Comparison of ENCODE assay signal across 9 cellular contexts in the genomic region with DNA sequence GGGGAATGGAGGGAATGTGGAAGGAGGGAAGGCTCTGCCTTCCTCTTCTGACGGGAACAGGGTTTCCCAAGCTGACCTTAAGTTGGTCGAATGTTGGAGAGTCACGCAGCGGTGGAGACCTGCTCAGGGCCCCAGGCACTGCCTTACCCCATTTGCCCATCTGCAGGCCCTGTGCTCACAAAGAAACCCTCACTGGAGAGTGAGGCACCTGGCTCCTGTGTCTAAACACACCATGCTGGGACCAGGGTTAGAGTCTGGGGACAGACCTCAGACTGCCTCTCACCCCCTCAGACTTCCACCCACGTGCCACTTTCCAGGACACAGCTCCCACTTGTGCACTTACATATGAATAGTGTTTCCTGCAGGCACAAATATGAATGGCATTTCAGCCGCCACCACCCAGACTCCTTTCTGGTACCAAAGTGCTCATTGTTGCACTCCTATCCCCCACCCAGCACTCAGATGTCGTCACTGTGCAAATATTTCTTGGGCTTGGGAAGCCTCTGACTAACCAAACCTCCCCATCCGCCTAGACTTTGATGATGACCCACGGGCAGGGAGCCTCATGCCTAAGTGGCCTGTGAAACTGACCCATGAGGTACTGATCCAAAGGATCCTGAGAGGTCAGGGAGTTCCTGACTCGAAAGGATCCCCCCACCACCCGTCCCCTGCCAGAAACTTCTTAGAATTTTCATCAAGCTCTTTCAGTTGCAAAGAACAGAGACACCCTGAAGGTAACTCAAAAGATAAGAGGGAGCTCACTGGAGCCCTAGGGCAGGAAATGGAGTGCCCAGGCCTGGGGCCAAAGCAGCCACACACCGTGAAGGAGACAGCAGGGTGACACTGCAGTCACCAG.
A peak's percentile ranks its signal among the peaks of the same experiment; 100 is the strongest.
DNase-seq lines count a peak whose midpoint lies in the region; ATAC-seq, FAIRE-seq and TF ChIP-seq lines count a peak whose summit lies in the region.
"Had no signal": no experiment of that assay in that cellular context is flagged by ENCODE, and none has a peak within 500 bp of the region (broad histone marks: within the 10 kb centered on the region; RNA-seq: fewer than 3 reads in every experiment).

No MANE protein-coding gene starts in this region.

- peak overlapping the region; percentile 50 for H3K4me2 ChIP-seq in HepG2 (ENCODE audit: low read depth, low read length)

- H3K36me3 ChIP-seq in body of pancreas (replicated peaks in 1 of 2; ENCODE audit: insufficient read depth in 1 of 2, low read depth in 2 of 2) = peaks cover 0 to 3% of the 10 kb centered on the region in 2 donors
- H3K36me3 ChIP-seq in HepG2 (replicated peaks in 1 of 2; ENCODE audit: control insufficient read depth in 1 of 2, insufficient read depth in 2 of 2, low read length in 2 of 2) = no peaks in the 10 kb centered on the region; a peak in 1 of 5 replicates
- peaks cover 0 to 7% (median 0%) of the 10 kb centered on the region in 3 donors for H3K36me3 ChIP-seq in tibial nerve

- H3K4me3 ChIP-seq in body of pancreas = no peak overlapping the region
- peak overlapping the region in 1 of 3 experiments; percentile 18; a peak in 1 of 6 replicates for H3K4me3 ChIP-seq in HepG2 (replicated peaks in 1 of 3; ENCODE audit: insufficient read depth in 1 of 3, low read depth in 2 of 3, low read length in 3 of 3)
- no peak overlapping the region for H3K4me3 ChIP-seq in tibial nerve

- peak in 1 of 3 donors; percentile 29 for TF ChIP-seq POLR2A in body of pancreas (IDR thresholded peaks at IDR 0.05)
- peak in 1 of 2 experiments; percentile 6; a peak in 1 of 4 replicates for TF ChIP-seq POLR2A in HepG2 (IDR thresholded peaks at IDR 0.05; ENCODE audit: insufficient read depth in 1 of 2, low read depth in 2 of 2, low read length in 2 of 2)
- TF ChIP-seq POLR2A in tibial nerve (IDR thresholded peaks at IDR 0.05) = no peak

- peaks cover 12% of the 10 kb centered on the region for H3K79me2 ChIP-seq in HepG2 (ENCODE audit: insufficient read depth, low read length)

- no peak overlapping the region for H2AFZ ChIP-seq in HepG2 (ENCODE audit: low read length)

- in situ Hi-C loops in HepG2 (cut with HindIII; ENCODE audit: extremely low pct_ligation_motif_present, low pct_unique_long_range_greater_than_20kb) = no loop called here

- H3K9me3 ChIP-seq in body of pancreas (no peaks in the 10 kb centered on the region), HepG2 (ENCODE audit: low read length) (no peaks in the 10 kb centered on the region), tibial nerve (no peaks in the 10 kb centered on the region)

- peak overlapping the region; percentile 89 for H3K9ac ChIP-seq in HepG2 (ENCODE audit: insufficient read depth, low read depth, low read length)

- TF ChIP-seq EP300 in HepG2 (IDR thresholded peaks at IDR 0.05; ENCODE audit: low read depth in 2 of 2, low read length in 2 of 2) (peak; percentile 61 to 96; a peak in 3 of 4 replicates), HepG2 (CRISPR knock-in tag; IDR thresholded peaks at IDR 0.05; ENCODE audit: borderline replicate concordance) (peak; percentile 94), tibial nerve (IDR thresholded peaks at IDR 0.05) (no peak)

- POLR2A ChIA-PET in HepG2 (lab: Yijun Ruan, JAX) = interaction anchor here (1.0 to 5.3 kb wide), 15 partner anchors 9 to 268 kb away, joined by 3 to 134 read pairs (median 4); no protein-coding TSS in a partner anchor

- TF ChIP-seq RAD21 in HepG2 (CRISPR knock-in tag; IDR thresholded peaks at IDR 0.05) = peak; percentile 38; the same call in 1 of the 2 replicates

- FAIRE-seq in HepG2 (lab: Jason Lieb, UNC) = peak; percentile 99
- FAIRE-seq: frontal cortex had no signal

- H3K4me1 ChIP-seq in body of pancreas = peaks cover 38% of the 10 kb centered on the region
- peaks cover 83% of the 10 kb centered on the region for H3K4me1 ChIP-seq in HepG2 (ENCODE audit: insufficient read depth, low read length)
- peaks cover 8 to 93% (median 80%) of the 10 kb centered on the region in 4 donors for H3K4me1 ChIP-seq in tibial nerve

- H3K27me3 ChIP-seq in body of pancreas (no peaks in the 10 kb centered on the region), HepG2 (ENCODE audit: control insufficient read depth in 1 of 2, insufficient read depth in 2 of 2, low read length in 2 of 2) (no peaks in the 10 kb centered on the region), tibial nerve (no peaks in the 10 kb centered on the region)

- peak; percentile 72 for ATAC-seq in body of pancreas
- ATAC-seq in HepG2 = peak; percentile 78
- no peak for ATAC-seq in GM21515 (IDR thresholded peaks at IDR 0.05; ENCODE audit: unreplicated experiment)
- ATAC-seq in GM18907 (IDR thresholded peaks at IDR 0.05; ENCODE audit: unreplicated experiment) = no peak

- H3K27ac ChIP-seq in body of pancreas (peak overlapping the region; percentile 55 to 79 (median 74)), HepG2 (ENCODE audit: extremely low read length, insufficient read depth, low read length) (peak overlapping the region; percentile 88), tibial nerve (peak overlapping the region; percentile 56 to 96 (median 82))

- CTCF ChIA-PET in HepG2 (lab: Yijun Ruan, JAX; ENCODE audit: low intra/inter-chr PET ratio, low total read pairs) = no interaction called here

- peak; percentile 16 for DNase-seq in NCI-H2196 (lab: John Stamatoyannopoulos, UW; ENCODE audit: unreplicated experiment)
- DNase-seq in NCI-H2196 treated with DMSO at 0.1 percent for 48 hours (lab: John Stamatoyannopoulos, UW; ENCODE audit: unreplicated experiment) = no peak
- peak; percentile 52 to 71 (median 59) for DNase-seq in body of pancreas
- peak; percentile 100 for DNase-seq in HepG2 (ENCODE audit: low spot score)
- DNase-seq in tibial nerve (ENCODE audit: low spot score in 2 of 2) = peak in 1 of 2 donors; percentile 50
- no peak for DNase-seq in DMS79 (lab: John Stamatoyannopoulos, UW)

- TF ChIP-seq CTCF in body of pancreas (IDR thresholded peaks at IDR 0.05) (no peak), HepG2 (CRISPR knock-in tag; IDR thresholded peaks at IDR 0.05) (peak; percentile 36; the same call in 1 of the 2 replicates), tibial nerve (IDR thresholded peaks at IDR 0.05) (peak in 2 of 5 experiments; percentile 10 to 23)

- H4K20me1 ChIP-seq in HepG2 (ENCODE audit: insufficient read depth, low read length) = no peaks in the 10 kb centered on the region

- BruUV-seq in HepG2 (replicated peaks; lab: Mats Ljungman, UMichigan) = TSS peak; percentile 81

- intact Hi-C loops in body of pancreas (cut with DNase I) = no loop called here
- intact Hi-C loops in HepG2 (cut with micrococcal nuclease; ENCODE audit: unreplicated experiment) = loop anchor here (5.0 kb wide), 1 partner anchor 40 kb away; no protein-coding TSS in a partner anchor

- WGBS in body of pancreas, 2 donors = 60 to 66% methylated on average over 11 to 12 of the region's 12 CpGs
- 11% methylated on average over 12 of the region's 12 CpGs for WGBS in HepG2 (ENCODE audit: low lambda C conversion rate)
- 28 to 33% methylated on average over 11 to 12 of the region's 12 CpGs for WGBS in tibial nerve, 2 donors

TF ChIP-seq in HepG2, 621 proteins besides CTCF, POLR2A, EP300 and RAD21 (continues in another document):
- TF ChIP-seq POLR2G (IDR thresholded peaks at IDR 0.05; ENCODE audit: low read depth, low read length) (peak; percentile 74), ZUFSP (CRISPR knock-in tag; IDR thresholded peaks at IDR 0.05; ENCODE audit: borderline replicate concordance) (no peak), TOE1 (CRISPR knock-in tag; IDR thresholded peaks at IDR 0.05) (peak; percentile 94), HIC2 (CRISPR knock-in tag; IDR thresholded peaks at IDR 0.05; ENCODE audit: low read depth) (peak; percentile 88), ZNF17 (CRISPR knock-in tag; IDR thresholded peaks at IDR 0.05) (no peak), DNMT3B (CRISPR knock-in tag; conservative IDR thresholded peaks at IDR 0.05) (peak; percentile 29; the same call in 1 of the 2 replicates), ZNF331 (CRISPR knock-in tag; IDR thresholded peaks at IDR 0.05) (peak; percentile 93), KDM6A (CRISPR knock-in tag; IDR thresholded peaks at IDR 0.05; ENCODE audit: low read depth) (peak; percentile 84), ZNF713 (CRISPR knock-in tag; IDR thresholded peaks at IDR 0.05) (no peak), STAG1 (CRISPR knock-in tag; IDR thresholded peaks at IDR 0.05) (no peak)
- TF ChIP-seq, protein P1, sequence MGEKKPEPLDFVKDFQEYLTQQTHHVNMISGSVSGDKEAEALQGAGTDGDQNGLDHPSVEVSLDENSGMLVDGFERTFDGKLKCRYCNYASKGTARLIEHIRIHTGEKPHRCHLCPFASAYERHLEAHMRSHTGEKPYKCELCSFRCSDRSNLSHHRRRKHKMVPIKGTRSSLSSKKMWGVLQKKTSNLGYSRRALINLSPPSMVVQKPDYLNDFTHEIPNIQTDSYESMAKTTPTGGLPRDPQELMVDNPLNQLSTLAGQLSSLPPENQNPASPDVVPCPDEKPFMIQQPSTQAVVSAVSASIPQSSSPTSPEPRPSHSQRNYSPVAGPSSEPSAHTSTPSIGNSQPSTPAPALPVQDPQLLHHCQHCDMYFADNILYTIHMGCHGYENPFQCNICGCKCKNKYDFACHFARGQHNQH (CRISPR knock-in tag; IDR thresholded peaks at IDR 0.05) = peak; percentile 93

Comparison
In these comparisons a context has a peak if more than half of its experiments do, and no peak if none do; other contexts are left out.
1. DNase-seq: peak in NCI-H2196 (single experiment), body of pancreas (4 of 4) and HepG2 (single experiment); none in NCI-H2196 treated with DMSO at 0.1 percent for 48 hours (single experiment) and DMS79 (single experiment).
2. ATAC-seq: peak in body of pancreas (single experiment) and HepG2 (single experiment); none in GM21515 (single experiment) and GM18907 (single experiment).
3. Peak in every context shown above with its lines, with median percentiles within 50 percentile points of each other: H3K27ac ChIP-seq.